In genomic region chr2:147845608-147846002, GRCh38 we compare ENCODE assay signal across 8 cellular contexts. TPM values are rescaled to one million over a fixed set of nuclear protein-coding genes. Genes with fewer than 3 reads are reported as not detected.
A peak's percentile ranks its signal among the peaks of the same experiment; 100 is the strongest.
DNase-seq lines count a peak whose midpoint lies in the region; ATAC-seq and TF ChIP-seq lines count a peak whose summit lies in the region.

No MANE protein-coding gene starts in this region.

- H3K9me3 Mint-ChIP-seq in activated T-cell treated with anti-CD3 and anti-CD28 coated beads, Interleukin-2, amount 50 U/mL, for 4 hours, result no peaks in the 10 kb centered on the region
- no peaks in the 10 kb centered on the region for H3K9me3 Mint-ChIP-seq in activated CD4-positive, alpha-beta memory T cell treated with anti-CD3 and anti-CD28 coated beads for 36 hours

- H3K4me3 ChIP-seq in iPS DF 6.9 (ENCODE audit: low read length) (peak overlapping the region; percentile 44; the same call in 1 of the 2 replicates), smooth muscle cell (peak overlapping the region; percentile 94)

- no peaks in the 10 kb centered on the region for H3K27me3 Mint-ChIP-seq in activated T-cell treated with anti-CD3 and anti-CD28 coated beads, Interleukin-2, amount 50 U/mL, for 4 hours (ENCODE audit: low read depth)
- H3K27me3 Mint-ChIP-seq in activated CD4-positive, alpha-beta memory T cell treated with anti-CD3 and anti-CD28 coated beads for 36 hours, result peaks cover 8% of the 10 kb centered on the region

- H3F3A ChIP-seq in smooth muscle cell (ENCODE audit: low read depth), result no peaks in the 10 kb centered on the region

- H3K4me2 ChIP-seq in smooth muscle cell, result peak overlapping the region; percentile 84

- H3K9me3 ChIP-seq in iPS DF 6.9 (ENCODE audit: control insufficient read depth, insufficient read depth, low read length) (no peaks in the 10 kb centered on the region), smooth muscle cell (replicated peaks; ENCODE audit: low read depth) (no peaks in the 10 kb centered on the region)

- intact Hi-C loops in activated CD4-positive, alpha-beta memory T cell treated with anti-CD3 and anti-CD28 coated beads for 36 hours (cut with micrococcal nuclease), result loop anchor here (1.0 to 10.0 kb wide), 12 partner anchors 9 to 799 kb away; partner anchors contain the start of gene EPC2

- peaks cover 51% of the 10 kb centered on the region for H3K4me1 Mint-ChIP-seq in activated T-cell treated with anti-CD3 and anti-CD28 coated beads, Interleukin-2, amount 50 U/mL, for 4 hours (ENCODE audit: low read depth)
- peaks cover 40% of the 10 kb centered on the region for H3K4me1 Mint-ChIP-seq in activated CD4-positive, alpha-beta memory T cell treated with anti-CD3 and anti-CD28 coated beads for 36 hours (ENCODE audit: low read depth)

- H3K79me2 ChIP-seq in smooth muscle cell (ENCODE audit: low read depth), result peaks cover 58% of the 10 kb centered on the region

- H3K4me3 Mint-ChIP-seq in activated T-cell treated with anti-CD3 and anti-CD28 coated beads, Interleukin-2, amount 50 U/mL, for 4 hours, result peak overlapping the region; percentile 96
- peak overlapping the region; percentile 89 for H3K4me3 Mint-ChIP-seq in activated CD4-positive, alpha-beta memory T cell treated with anti-CD3 and anti-CD28 coated beads for 36 hours

- WGBS in iPS DF 6.9 (ENCODE audit: insufficient coverage, insufficient read length), result no CpG with 5 or more reads among the region's 10 CpGs
- 2% methylated on average over 10 of the region's 10 CpGs for WGBS in smooth muscle cell (ENCODE audit: low lambda C conversion rate)

- no peak overlapping the region for H3K27ac ChIP-seq in iPS DF 6.9 (ENCODE audit: low read length)
- no peak overlapping the region for H3K27ac ChIP-seq in smooth muscle cell (ENCODE audit: low read depth)

- H3K27ac Mint-ChIP-seq in activated CD4-positive, alpha-beta memory T cell treated with anti-CD3 and anti-CD28 coated beads for 36 hours, result peak overlapping the region; percentile 81

- 0 out of 2 replicates have a peak, but pooled peaks cover 1% of the 10 kb centered on the region for H3K4me1 ChIP-seq in iPS DF 6.9 (ENCODE audit: control insufficient read depth, insufficient read depth, low read length)
- H3K4me1 ChIP-seq in smooth muscle cell (ENCODE audit: low read depth), result peaks cover 30% of the 10 kb centered on the region

- no peak overlapping the region for H2AFZ ChIP-seq in smooth muscle cell (ENCODE audit: low read depth)

- no peaks in the 10 kb centered on the region for H3K36me3 ChIP-seq in iPS DF 6.9 (ENCODE audit: control insufficient read depth, insufficient read depth, low read length)
- no peaks in the 10 kb centered on the region for H3K36me3 ChIP-seq in smooth muscle cell (ENCODE audit: low read depth)

- CTCF ChIA-PET in activated CD4-positive, alpha-beta memory T cell treated with anti-CD3 and anti-CD28 coated beads for 36 hours (lab: Charles Lee), result interaction anchor here (1.0 to 1.8 kb wide), 2 partner anchors 65 to 801 kb away, joined by 4 to 6 read pairs; no protein-coding TSS in a partner anchor

- H3K27me3 ChIP-seq in iPS DF 6.9 (ENCODE audit: control insufficient read depth, insufficient read depth, low read length) (no peaks in the 10 kb centered on the region), smooth muscle cell (ENCODE audit: low read depth) (peaks cover 4% of the 10 kb centered on the region)

- TF ChIP-seq CTCF in smooth muscle cell (IDR thresholded peaks at IDR 0.05; ENCODE audit: borderline replicate concordance, insufficient read depth, poor library complexity, severe bottlenecking), result no peak

- POLR2A ChIA-PET in activated CD4-positive, alpha-beta memory T cell treated with anti-CD3 and anti-CD28 coated beads for 36 hours (lab: Charles Lee), result no interaction called here

- H4K20me1 ChIP-seq in smooth muscle cell (ENCODE audit: low read depth), result peaks cover 54% of the 10 kb centered on the region

- DNase-seq in activated T-cell treated with anti-CD3 and anti-CD28 coated beads, Interleukin-2, amount 50 U/mL, for 4 hours, result no peak
- DNase-seq in activated T-cell treated with anti-CD3 and anti-CD28 coated beads for 4 hours, result no peak
- DNase-seq in activated CD4-positive, alpha-beta memory T cell treated with anti-CD3 and anti-CD28 coated beads for 36 hours, result no peak
- DNase-seq in iPS DF 6.9 (ENCODE audit: low read depth, low spot score), result no peak
- no peak for DNase-seq in smooth muscle cell (lab: John Stamatoyannopoulos, UW; ENCODE audit: unreplicated experiment)
- DNase-seq in effector CD4-positive, alpha-beta T cell, result no peak

- H3K36me3 Mint-ChIP-seq in activated T-cell treated with anti-CD3 and anti-CD28 coated beads, Interleukin-2, amount 50 U/mL, for 4 hours (ENCODE audit: insufficient read depth), result peaks cover 2% of the 10 kb centered on the region
- H3K36me3 Mint-ChIP-seq in activated CD4-positive, alpha-beta memory T cell treated with anti-CD3 and anti-CD28 coated beads for 36 hours, result peaks cover 1% of the 10 kb centered on the region

- ATAC-seq in activated T-cell treated with anti-CD3 and anti-CD28 coated beads, Interleukin-2, amount 50 U/mL, for 4 hours, result no peak
- ATAC-seq in HG02610 (IDR thresholded peaks at IDR 0.05; ENCODE audit: unreplicated experiment), result no peak
- ATAC-seq in HG03521 (IDR thresholded peaks at IDR 0.05; ENCODE audit: unreplicated experiment), result no peak

- peak overlapping the region; percentile 74 for H3K9ac ChIP-seq in smooth muscle cell (ENCODE audit: low read depth)

RNA-seq across cellular contexts. Expression of gene ACVR2A, which starts 0.8 kb away (rescaled TPM):
- 1 to 10 TPM; 6.7 to 7.5 (median 7.0) TPM for total RNA-seq in activated T-cell treated with anti-CD3 and anti-CD28 coated beads, Interleukin-2, amount 50 U/mL, for 4 hours
- total RNA-seq in activated CD4-positive, alpha-beta memory T cell treated with anti-CD3 and anti-CD28 coated beads for 36 hours, result 1 to 10 TPM; 2.9 to 3.5 TPM
- total RNA-seq in smooth muscle cell, result 39.7 and 40.0 TPM in 2 replicates
- polyA plus RNA-seq in smooth muscle cell, result 12.4 and 15.2 TPM in 2 replicates
